ENCODE assay signal across 9 cellular contexts in the genomic region with DNA sequence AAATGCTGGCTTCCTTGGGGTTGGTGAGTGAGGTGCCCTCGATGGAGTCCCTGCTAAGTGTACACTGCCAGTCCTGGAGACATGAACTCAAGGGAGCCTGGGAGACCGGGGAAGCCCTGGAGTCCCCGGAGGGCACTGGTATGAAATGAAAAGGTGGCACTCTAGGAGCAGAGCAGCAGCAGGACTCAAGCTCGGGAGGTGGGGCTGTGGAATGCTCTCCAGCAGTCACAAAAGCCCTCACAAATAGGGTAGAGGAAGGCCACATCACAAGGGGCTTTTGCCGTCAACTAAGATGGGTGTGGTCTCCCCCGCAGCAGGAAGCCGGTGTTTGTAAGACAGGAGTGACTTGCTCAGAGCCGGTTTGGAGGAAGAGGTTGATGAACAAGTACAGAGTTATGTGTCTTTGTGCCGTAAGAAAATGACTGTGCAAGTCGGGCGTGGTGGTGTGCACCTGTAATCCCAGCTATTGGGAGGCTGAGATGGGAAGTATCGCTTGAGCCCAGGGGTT. TPM values are rescaled to one million over a fixed set of nuclear protein-coding genes. Genes with fewer than 3 reads are reported as not detected.
DNase-seq lines count a peak whose midpoint lies in the region; ATAC-seq and TF ChIP-seq lines count a peak whose summit lies in the region.
"Had no signal": no experiment of that assay in that cellular context is flagged by ENCODE, and none has a peak within 500 bp of the region (broad histone marks: within the 10 kb centered on the region; RNA-seq: fewer than 3 reads in every experiment).

No MANE protein-coding gene starts in this region.

- intact Hi-C loops in ascending aorta (cut with DNase I), result no loop called here

- peaks cover 49% of the 10 kb centered on the region for H3K4me1 Mint-ChIP-seq in activated CD8-positive, alpha-beta T cell treated with anti-CD3 and anti-CD28 coated beads, Interleukin-2, amount 10 ng/mL, durations not matched to agents 7 days and 5 days (ENCODE audit: low read depth)
- peaks cover 16% of the 10 kb centered on the region for H3K4me1 Mint-ChIP-seq in stimulated activated effector memory CD8-positive, alpha-beta T cell treated with anti-CD3 and anti-CD28 coated beads, Interleukin-12 subunit alpha, Interleukin-12 subunit beta, amount 100 ng/mL, for 72 hours

- TF ChIP-seq RAD21 in Ishikawa (IDR thresholded peaks at IDR 0.05; ENCODE audit: low read depth), result no peak

- peak; percentile 40; the same call in 1 of the 2 replicates for TF ChIP-seq EP300 in Ishikawa (IDR thresholded peaks at IDR 0.05; ENCODE audit: borderline replicate concordance)

- H3K4me3 ChIP-seq in epithelial cell of esophagus (ENCODE audit: low read length) (no peak overlapping the region), ascending aorta (no peak overlapping the region)

- H3K27me3 Mint-ChIP-seq in activated CD8-positive, alpha-beta T cell treated with anti-CD3 and anti-CD28 coated beads, Interleukin-2, amount 10 ng/mL, durations not matched to agents 7 days and 5 days (ENCODE audit: low read depth), result no peaks in the 10 kb centered on the region

- no peak overlapping the region for H3K27ac ChIP-seq in ascending aorta

- H3K36me3 ChIP-seq in ascending aorta, result no peaks in the 10 kb centered on the region

- no peaks in the 10 kb centered on the region for H3K9me3 ChIP-seq in ascending aorta

- H3K27ac Mint-ChIP-seq in activated CD8-positive, alpha-beta T cell treated with anti-CD3 and anti-CD28 coated beads, Interleukin-2, amount 10 ng/mL, durations not matched to agents 7 days and 5 days, result peak overlapping the region; percentile 95
- peak overlapping the region; percentile 23 for H3K27ac Mint-ChIP-seq in stimulated activated effector memory CD8-positive, alpha-beta T cell treated with anti-CD3 and anti-CD28 coated beads, Interleukin-12 subunit alpha, Interleukin-12 subunit beta, amount 100 ng/mL, for 72 hours

- no peaks in the 10 kb centered on the region for H3K4me1 ChIP-seq in ascending aorta

- POLR2A ChIA-PET in activated CD8-positive, alpha-beta T cell treated with anti-CD3 and anti-CD28 coated beads, Interleukin-2, amount 10 ng/mL, durations not matched to agents 7 days and 5 days (lab: Charles Lee), result interaction anchor here (1.2 to 2.1 kb wide), 2 partner anchors 14 to 16 kb away, joined by 7 to 10 read pairs; no protein-coding TSS in a partner anchor

- TF ChIP-seq CTCF in epithelial cell of esophagus (IDR thresholded peaks at IDR 0.05; ENCODE audit: insufficient read depth, low read depth, low read length, missing control alignments) (no peak), ascending aorta (IDR thresholded peaks at IDR 0.05) (no peak)

- CTCF ChIA-PET in activated CD8-positive, alpha-beta T cell treated with anti-CD3 and anti-CD28 coated beads, Interleukin-2, amount 10 ng/mL, durations not matched to agents 7 days and 5 days (lab: Charles Lee), result interaction anchor here (0.9 to 3.7 kb wide), 2 partner anchors 9 to 70 kb away, joined by 4 to 15 read pairs; no protein-coding TSS in a partner anchor

- peak; percentile 77 for DNase-seq in activated CD8-positive, alpha-beta T cell treated with anti-CD3 and anti-CD28 coated beads, Interleukin-2, amount 10 ng/mL, durations not matched to agents 7 days and 5 days
- DNase-seq in epithelial cell of esophagus (ENCODE audit: low read depth), result peak; percentile 88
- DNase-seq in stimulated activated effector memory CD8-positive, alpha-beta T cell treated with anti-CD3 and anti-CD28 coated beads, Interleukin-12 subunit alpha, Interleukin-12 subunit beta, amount 100 ng/mL, for 72 hours (ENCODE audit: low spot score in 2 of 2), result peak in 1 of 2 donors; percentile 74
- no peak for DNase-seq in inferior parietal cortex (ENCODE audit: extremely low spot score)
- DNase-seq in cerebellar nuclear complex (lab: John Stamatoyannopoulos, UW), result no peak
- DNase-seq in ascending aorta (ENCODE audit: low spot score in 2 of 2), result no peak
- DNase-seq: NCI-H2171 had no signal

- peak; percentile 92 for ATAC-seq in activated CD8-positive, alpha-beta T cell treated with anti-CD3 and anti-CD28 coated beads, Interleukin-2, amount 10 ng/mL, durations not matched to agents 7 days and 5 days
- ATAC-seq in stimulated activated effector memory CD8-positive, alpha-beta T cell treated with anti-CD3 and anti-CD28 coated beads, Interleukin-12 subunit alpha, Interleukin-12 subunit beta, amount 100 ng/mL, for 72 hours, result peak; percentile 98
- no peak for ATAC-seq in GM18909 (IDR thresholded peaks at IDR 0.05; ENCODE audit: poor library complexity, unreplicated experiment)

- H3K36me3 Mint-ChIP-seq in activated CD8-positive, alpha-beta T cell treated with anti-CD3 and anti-CD28 coated beads, Interleukin-2, amount 10 ng/mL, durations not matched to agents 7 days and 5 days (ENCODE audit: low read depth), result peaks cover 3% of the 10 kb centered on the region
- H3K36me3 Mint-ChIP-seq in stimulated activated effector memory CD8-positive, alpha-beta T cell treated with anti-CD3 and anti-CD28 coated beads, Interleukin-12 subunit alpha, Interleukin-12 subunit beta, amount 100 ng/mL, for 72 hours, result no peaks in the 10 kb centered on the region

- H3K27me3 ChIP-seq in ascending aorta, result no peaks in the 10 kb centered on the region

- no peaks in the 10 kb centered on the region for H3K9me3 Mint-ChIP-seq in activated CD8-positive, alpha-beta T cell treated with anti-CD3 and anti-CD28 coated beads, Interleukin-2, amount 10 ng/mL, durations not matched to agents 7 days and 5 days (ENCODE audit: insufficient read depth)
- H3K9me3 Mint-ChIP-seq in stimulated activated effector memory CD8-positive, alpha-beta T cell treated with anti-CD3 and anti-CD28 coated beads, Interleukin-12 subunit alpha, Interleukin-12 subunit beta, amount 100 ng/mL, for 72 hours, result no peaks in the 10 kb centered on the region

- peak overlapping the region; percentile 71 for H3K4me3 Mint-ChIP-seq in activated CD8-positive, alpha-beta T cell treated with anti-CD3 and anti-CD28 coated beads, Interleukin-2, amount 10 ng/mL, durations not matched to agents 7 days and 5 days
- peak overlapping the region; percentile 62 for H3K4me3 Mint-ChIP-seq in stimulated activated effector memory CD8-positive, alpha-beta T cell treated with anti-CD3 and anti-CD28 coated beads, Interleukin-12 subunit alpha, Interleukin-12 subunit beta, amount 100 ng/mL, for 72 hours

TF ChIP-seq in Ishikawa, 13 proteins besides CTCF, POLR2A, EP300 and RAD21:
- TF ChIP-seq TCF12 (IDR thresholded peaks at IDR 0.05; ENCODE audit: low read depth) (0 out of 2 replicates have a peak, but pooled peaks have one; percentile 40), TEAD4 (IDR thresholded peaks at IDR 0.05) (no peak)

RNA-seq across cellular contexts. Expression of gene CCNE1, which starts 19.3 kb away (rescaled TPM):
- total RNA-seq in activated CD8-positive, alpha-beta T cell treated with anti-CD3 and anti-CD28 coated beads, Interleukin-2, amount 10 ng/mL, durations not matched to agents 7 days and 5 days, result 10 to 100 TPM; 38.7 to 39.2 TPM
- total RNA-seq in ascending aorta, result not detected

Comparison
In these comparisons a context has a peak if more than half of its experiments do, and no peak if none do; other contexts are left out.
1. DNase-seq: peak in activated CD8-positive, alpha-beta T cell treated with anti-CD3 and anti-CD28 coated beads, Interleukin-2, amount 10 ng/mL, durations not matched to agents 7 days and 5 days (single experiment) and epithelial cell of esophagus (single experiment); none in inferior parietal cortex (single experiment), cerebellar nuclear complex (0 of 2) and ascending aorta (0 of 2).
2. RNA of gene CCNE1, which starts 19.3 kb away (total RNA-seq): 38.7 to 39.2 TPM in activated CD8-positive, alpha-beta T cell treated with anti-CD3 and anti-CD28 coated beads, Interleukin-2, amount 10 ng/mL, durations not matched to agents 7 days and 5 days; not detected in ascending aorta (single experiment); every median in the first group is over 10 times any median in the second.